Comparison of ENCODE assay signal across 2 cellular contexts in genomic region chr12:97464241-97465011, GRCh38.
TF ChIP-seq lines count a peak whose summit lies in the region.

No MANE protein-coding gene starts in this region.

TF ChIP-seq in H1, 55 proteins besides CTCF, POLR2A, EP300 and RAD21 (continued from another document):
- TF ChIP-seq KDM5A (IDR thresholded peaks at IDR 0.05; ENCODE audit: low read length), result 0 out of 2 replicates have a peak, but pooled peaks have one; percentile 24
- no peak for TF ChIP-seq FOSL1 (IDR thresholded peaks at IDR 0.05; ENCODE audit: insufficient read depth, low read depth, low read length)
- peak; percentile 26; the same call in 1 of the 2 replicates for TF ChIP-seq MAX (IDR thresholded peaks at IDR 0.05)
- no peak for TF ChIP-seq MAFK (IDR thresholded peaks at IDR 0.05; ENCODE audit: low read depth, low read length)
- no peak for TF ChIP-seq JUND (IDR thresholded peaks at IDR 0.05; ENCODE audit: low read length)

TF ChIP-seq in neural cell, 6 proteins besides CTCF, POLR2A, EP300 and RAD21 (continued from another document):
- TF ChIP-seq REST (IDR thresholded peaks at IDR 0.05; ENCODE audit: borderline replicate concordance) (peak; percentile 30), TAF1 (IDR thresholded peaks at IDR 0.05; ENCODE audit: low read depth) (peak; percentile 15), EZH2 (IDR thresholded peaks at IDR 0.05; ENCODE audit: borderline replicate concordance, insufficient read depth, low read length, poor library complexity, severe bottlenecking) (no peak), MXI1 (conservative IDR thresholded peaks at IDR 0.05; ENCODE audit: poor library complexity, severe bottlenecking) (no peak)
